Comparison of ENCODE assay signal across 8 cellular contexts in genomic region chr6:31619805-31620585, GRCh38. TPM values are rescaled to one million over a fixed set of nuclear protein-coding genes. Genes with fewer than 3 reads are reported as not detected.
DNase-seq lines count a peak whose midpoint lies in the region; ATAC-seq and TF ChIP-seq lines count a peak whose summit lies in the region.

No MANE protein-coding gene starts in this region.

- no peaks in the 10 kb centered on the region for H3K9me3 ChIP-seq in HAP-1
- H3K9me3 ChIP-seq in MG63 = no peaks in the 10 kb centered on the region

- no peaks in the 10 kb centered on the region for H3K27me3 Mint-ChIP-seq in nephron (ENCODE audit: low read depth)

- DNase-seq in G401 (ENCODE audit: low spot score) = peak; percentile 100
- peak; percentile 97 to 99 for DNase-seq in HAP-1 (ENCODE audit: low spot score in 2 of 2)
- DNase-seq in MG63 = peak; percentile 96
- peak; percentile 97 to 98 for DNase-seq in SHP77 (lab: John Stamatoyannopoulos, UW)
- DNase-seq in activated gamma-delta T cell (lab: John Stamatoyannopoulos, UW) = peak; percentile 90
- peak; percentile 99 for DNase-seq in fibroblast of the conjunctiva (ENCODE audit: low read depth)
- peak; percentile 97 for DNase-seq in stimulated activated naive CD8-positive, alpha-beta T cell treated with anti-CD3 and anti-CD28 coated beads, Interleukin-15, Interleukin-2, amounts not matched to agents 100 U/mL and 50 U/mL, for 24 hours

- H3K36me3 Mint-ChIP-seq in nephron (ENCODE audit: low read depth) = peaks cover 25% of the 10 kb centered on the region

- no peak for TF ChIP-seq CTCF in nephron (IDR thresholded peaks at IDR 0.05; ENCODE audit: unreplicated experiment in 3 of 3)

- peaks cover 23% of the 10 kb centered on the region for H3K4me1 Mint-ChIP-seq in nephron

- in situ Hi-C loops in G401 (cut with HindIII; ENCODE audit: low sequenced_read_pairs) = no loop called here
- in situ Hi-C loops in HAP-1 (cut with MboI; ENCODE audit: low sequenced_read_pairs) = no loop called here

- no peaks in the 10 kb centered on the region for H3K9me3 Mint-ChIP-seq in nephron

- peaks cover 12% of the 10 kb centered on the region for H3K4me1 ChIP-seq in HAP-1

- peaks cover 33% of the 10 kb centered on the region for H3K36me3 ChIP-seq in HAP-1 (replicated peaks)
- peaks cover 35% of the 10 kb centered on the region for H3K36me3 ChIP-seq in MG63

- H3K27me3 ChIP-seq in HAP-1 (ENCODE audit: low read depth) = no peaks in the 10 kb centered on the region
- H3K27me3 ChIP-seq in MG63 = no peaks in the 10 kb centered on the region

- ATAC-seq in stimulated activated naive CD8-positive, alpha-beta T cell treated with anti-CD3 and anti-CD28 coated beads, Interleukin-15, Interleukin-2, amounts not matched to agents 100 U/mL and 50 U/mL, for 24 hours = peak; percentile 83

- H3K27ac Mint-ChIP-seq in nephron = peak overlapping the region; percentile 91 to 99 (median 98)

- peak overlapping the region; percentile 86 to 90 (median 87) for H3K4me3 Mint-ChIP-seq in nephron

- H3K4me3 ChIP-seq in HAP-1 = peak overlapping the region; percentile 97
- H3K4me3 ChIP-seq in MG63 = peak overlapping the region; percentile 85

RNA-seq across cellular contexts. Expression of gene PRRC2A, which starts 0.5 kb away (rescaled TPM):
- 62.1 and 62.4 TPM in 2 replicates for total RNA-seq in G401 (2014; rRNA removed; shearing (Covaris generic))
- 17.1 and 18.2 TPM in 2 replicates for total RNA-seq in MG63 (2014; rRNA removed; shearing (Covaris generic); ENCODE audit: low replicate concordance)

RNA-seq across cellular contexts. Expression of gene AIF1, which starts 5.0 kb away (rescaled TPM):
- total RNA-seq in G401 (2014; rRNA removed; shearing (Covaris generic)) = 36.6 and 57.5 TPM in 2 replicates
- total RNA-seq in MG63 (2014; rRNA removed; shearing (Covaris generic); ENCODE audit: low replicate concordance) = not detected in 2 replicates

RNA-seq across cellular contexts. Expression of gene NCR3, which starts 27.2 kb away (rescaled TPM):
- not detected in 2 replicates for total RNA-seq in G401 (2014; rRNA removed; shearing (Covaris generic))
- not detected in 2 replicates for total RNA-seq in MG63 (2014; rRNA removed; shearing (Covaris generic); ENCODE audit: low replicate concordance)

RNA-seq across cellular contexts. Expression of gene BAG6, which starts 32.5 kb away (rescaled TPM):
- total RNA-seq in G401 (2014; rRNA removed; shearing (Covaris generic)) = 257 and 311 TPM in 2 replicates
- total RNA-seq in MG63 (2014; rRNA removed; shearing (Covaris generic); ENCODE audit: low replicate concordance) = 82.2 and 194 TPM in 2 replicates

RNA-seq across cellular contexts. Expression of gene LST1, which starts 33.9 kb away (rescaled TPM):
- total RNA-seq in G401 (2014; rRNA removed; shearing (Covaris generic)) = not detected in 2 replicates
- not detected in 2 replicates for total RNA-seq in MG63 (2014; rRNA removed; shearing (Covaris generic); ENCODE audit: low replicate concordance)

Comparison
In these comparisons a context has a peak if more than half of its experiments do, and no peak if none do; other contexts are left out.
1. Peak in every context shown above with its lines: DNase-seq, ATAC-seq and H3K4me3 ChIP-seq.
2. RNA of gene AIF1, which starts 5.0 kb away (total RNA-seq): 36.6 to 57.5 TPM in G401; not detected in MG63; every median in the first group is over 10 times any median in the second.